In genomic region chr4:94412019-94413017, GRCh38 we compare ENCODE assay signal across 9 cellular contexts. TPM values are rescaled to one million over a fixed set of nuclear protein-coding genes. Genes with fewer than 3 reads are reported as not detected.
A peak's percentile ranks its signal among the peaks of the same experiment; 100 is the strongest.
DNase-seq lines count a peak whose midpoint lies in the region; ATAC-seq, FAIRE-seq and TF ChIP-seq lines count a peak whose summit lies in the region.
"Had no signal": no experiment of that assay in that cellular context is flagged by ENCODE, and none has a peak within 500 bp of the region (broad histone marks: within the 10 kb centered on the region; RNA-seq: fewer than 3 reads in every experiment).

No MANE protein-coding gene starts in this region.

- H3K27ac ChIP-seq in keratinocyte (ENCODE audit: control insufficient read depth, insufficient read depth, low read length), result no peak overlapping the region
- peak overlapping the region; percentile 64 to 88 for H3K27ac ChIP-seq in thoracic aorta
- H3K27ac ChIP-seq in spleen, result peak overlapping the region in 4 of 8 donors; percentile 1 to 30 (median 21)

- H3K4me2 ChIP-seq in keratinocyte (ENCODE audit: control insufficient read depth, extremely low read depth, insufficient read depth, low read depth, low read length), result peak overlapping the region; percentile 39

- H3K36me3 ChIP-seq in keratinocyte (ENCODE audit: control insufficient read depth in 2 of 2, extremely low read depth in 1 of 2, insufficient read depth in 2 of 2, low read length in 2 of 2) (no peaks in the 10 kb centered on the region), thoracic aorta (no peaks in the 10 kb centered on the region), spleen (no peaks in the 10 kb centered on the region)

- WGBS in spleen, 5 donors, result 32 to 43% (median 34%) methylated on average over 9 of the region's 9 CpGs

- no peak for ATAC-seq in thoracic aorta (ENCODE audit: insufficient number of reproducible peaks, low FRiP score, low read depth)
- ATAC-seq in natural killer cell treated with Interleukin-12 subunit alpha and Interleukin-12 subunit beta and Interleukin-15 and Interleukin-18, amount 100 ng/mL, for 72 hours, result no peak

- intact Hi-C loops in spleen (cut with DNase I; ENCODE audit: low total_unique reads), result no loop called here

- H3K27me3 ChIP-seq in keratinocyte (ENCODE audit: control insufficient read depth, extremely low read depth, insufficient read depth, low read length) (no peaks in the 10 kb centered on the region), thoracic aorta (replicated peaks; ENCODE audit: insufficient read depth) (no peaks in the 10 kb centered on the region), spleen (replicated peaks in 1 of 7) (peaks cover 0 to 5% (median 0%) of the 10 kb centered on the region in 7 donors)

- no peak for TF ChIP-seq POLR2A in spleen (IDR thresholded peaks at IDR 0.05)

- H3K4me3 Mint-ChIP-seq in natural killer cell treated with Interleukin-12 subunit alpha and Interleukin-12 subunit beta and Interleukin-15 and Interleukin-18, amount 100 ng/mL, for 72 hours, result no peak overlapping the region

- dilution Hi-C loops in keratinocyte (cut with MboI; ENCODE audit: extremely low pct_ligation_motif_present, low sequenced_read_pairs), result no loop called here

- no peaks in the 10 kb centered on the region for H4K20me1 ChIP-seq in keratinocyte (ENCODE audit: control insufficient read depth, extremely low read depth, insufficient read depth, low read length)

- no peaks in the 10 kb centered on the region for H3K79me2 ChIP-seq in keratinocyte (ENCODE audit: control insufficient read depth, insufficient read depth, low read length)

- H3K27ac Mint-ChIP-seq in natural killer cell treated with Interleukin-12 subunit alpha and Interleukin-12 subunit beta and Interleukin-15 and Interleukin-18, amount 100 ng/mL, for 72 hours, result no peak overlapping the region

- no peaks in the 10 kb centered on the region for H3K9me3 Mint-ChIP-seq in natural killer cell treated with Interleukin-12 subunit alpha and Interleukin-12 subunit beta and Interleukin-15 and Interleukin-18, amount 100 ng/mL, for 72 hours

- H3K9ac ChIP-seq in keratinocyte (ENCODE audit: control insufficient read depth, extremely low read depth, insufficient read depth, low read length), result no peak overlapping the region

- H3K4me1 ChIP-seq in keratinocyte (ENCODE audit: control insufficient read depth, extremely low read depth, insufficient read depth, low read length), result peaks cover 9% of the 10 kb centered on the region
- peaks cover 41 to 57% of the 10 kb centered on the region in 2 donors for H3K4me1 ChIP-seq in thoracic aorta (ENCODE audit: control insufficient read depth in 1 of 2, low read depth in 2 of 2)
- peaks cover 0 to 14% (median 2%) of the 10 kb centered on the region in 6 donors for H3K4me1 ChIP-seq in spleen

- no peaks in the 10 kb centered on the region for H3K36me3 Mint-ChIP-seq in natural killer cell treated with Interleukin-12 subunit alpha and Interleukin-12 subunit beta and Interleukin-15 and Interleukin-18, amount 100 ng/mL, for 72 hours

- peaks cover 37 to 51% of the 10 kb centered on the region in 2 donors for H3K27me3 Mint-ChIP-seq in natural killer cell treated with Interleukin-12 subunit alpha and Interleukin-12 subunit beta and Interleukin-15 and Interleukin-18, amount 100 ng/mL, for 72 hours

- H3K4me3 ChIP-seq in keratinocyte (ENCODE audit: control insufficient read depth in 2 of 3, extremely low read depth in 1 of 3, insufficient read depth in 2 of 3, low read depth in 1 of 3, low read length in 3 of 3) (no peak overlapping the region), thoracic aorta (peak overlapping the region; percentile 36), spleen (no peak overlapping the region)

- peaks cover 0 to 4% of the 10 kb centered on the region in 2 donors for H3K4me1 Mint-ChIP-seq in natural killer cell treated with Interleukin-12 subunit alpha and Interleukin-12 subunit beta and Interleukin-15 and Interleukin-18, amount 100 ng/mL, for 72 hours (ENCODE audit: low read depth in 2 of 2)

- H3K9me3 ChIP-seq in keratinocyte (ENCODE audit: control insufficient read depth, low read depth, low read length) (no peaks in the 10 kb centered on the region), thoracic aorta (no peaks in the 10 kb centered on the region), spleen (peaks cover 0 to 5% (median 0%) of the 10 kb centered on the region in 8 donors)

- H3K9me1 ChIP-seq in keratinocyte (ENCODE audit: control insufficient read depth, extremely low read depth, insufficient read depth, low read length), result no peaks in the 10 kb centered on the region

- no peak overlapping the region for H2AFZ ChIP-seq in keratinocyte (ENCODE audit: control insufficient read depth, low read length)

- TF ChIP-seq CTCF in keratinocyte (optimal IDR thresholded peaks at IDR 0.05 in 1 of 3, IDR thresholded peaks at IDR 0.05 in 1 of 3, conservative IDR thresholded peaks at IDR 0.05 in 1 of 3; ENCODE audit: extremely low read depth in 1 of 3, insufficient read depth in 2 of 3, low read length in 3 of 3) (no peak), thoracic aorta (IDR thresholded peaks at IDR 0.05) (no peak), spleen (IDR thresholded peaks at IDR 0.05 in 8 of 11, conservative IDR thresholded peaks at IDR 0.05 in 3 of 11) (no peak)

- peak; percentile 58 for FAIRE-seq in keratinocyte (lab: Jason Lieb, UNC)

- DNase-seq in NCI-H1092 treated with DMSO at 0.1 percent for 48 hours (lab: John Stamatoyannopoulos, UW) (peak; percentile 8), NCI-H1092 (lab: John Stamatoyannopoulos, UW) (no peak), amniotic stem cell (lab: John Stamatoyannopoulos, UW) (peak; percentile 24), keratinocyte (ENCODE audit: low read depth, low spot score) (no peak), thoracic aorta (ENCODE audit: low spot score) (no peak), spleen (no peak)
- DNase-seq in stimulated activated CD4-positive, alpha-beta T cell treated with anti-CD3 and anti-CD28 coated beads, Interleukin-15, amount 100 ng/mL, for 24 hours, result no peak
- no peak for DNase-seq in natural killer cell treated with Interleukin-12 subunit alpha and Interleukin-12 subunit beta and Interleukin-15 and Interleukin-18, amount 100 ng/mL, for 72 hours (ENCODE audit: low spot score)
- DNase-seq: 8988T had no signal

RNA-seq across cellular contexts. Expression of gene PDLIM5, which starts 39.4 kb away (rescaled TPM):
- polyA plus RNA-seq in keratinocyte (112 to 123 TPM (median 121 TPM) in 3 replicates), spleen (10 to 100 TPM in 2 of 3 donors, 1 to 10 TPM in 1; 9.4 to 14.6 (median 11.6) TPM)
- 70.2 TPM for polyA plus RNA-seq in keratinocyte (2011; ENCODE audit: low read depth)
- polyA plus RNA-seq in keratinocyte (2011; cell fraction: cytosol; rRNA removed), result 86.5 and 117 TPM in 2 replicates
- 138 and 152 TPM in 2 replicates for polyA plus RNA-seq in keratinocyte (2011; cell fraction: nucleus; rRNA removed)
- polyA plus RNA-seq in keratinocyte (2012; ENCODE audit: low replicate concordance), result 42.5 and 63.4 TPM in 2 replicates
- polyA minus RNA-seq in keratinocyte, result 185 to 420 TPM (median 373 TPM) in 3 replicates
- polyA minus RNA-seq in keratinocyte (2011; cell fraction: cytosol; rRNA and poly(A)+ RNA removed), result 88.2 TPM
- 164 and 306 TPM in 2 replicates for polyA minus RNA-seq in keratinocyte (2011; cell fraction: nucleus; rRNA and poly(A)+ RNA removed)
- total RNA-seq in thoracic aorta (100 to 1,000 TPM; 275 to 328 TPM), spleen (100 to 1,000 TPM in 3 of 7 donors, 10 to 100 TPM in 4; 66.1 to 182 (median 89.0) TPM)
- 10 to 100 TPM; 26.2 to 30.2 TPM for total RNA-seq in natural killer cell treated with Interleukin-12 subunit alpha and Interleukin-12 subunit beta and Interleukin-15 and Interleukin-18, amount 100 ng/mL, for 72 hours

Comparison
In these comparisons a context has a peak if more than half of its experiments do, and no peak if none do; other contexts are left out.
1. DNase-seq: peak in NCI-H1092 treated with DMSO at 0.1 percent for 48 hours (single experiment) and amniotic stem cell (single experiment); none in NCI-H1092 (single experiment), keratinocyte (single experiment), thoracic aorta (single experiment), stimulated activated CD4-positive, alpha-beta T cell treated with anti-CD3 and anti-CD28 coated beads, Interleukin-15, amount 100 ng/mL, for 24 hours (single experiment), spleen (single experiment) and natural killer cell treated with Interleukin-12 subunit alpha and Interleukin-12 subunit beta and Interleukin-15 and Interleukin-18, amount 100 ng/mL, for 72 hours (single experiment).